ENCODE assay signal across 30 cellular contexts in genomic region chr17:16932611-16933010, GRCh38. TPM values are rescaled to one million over a fixed set of nuclear protein-coding genes. Genes with fewer than 3 reads are reported as not detected.
"Had no signal": no experiment of that assay in that cellular context is flagged by ENCODE, and none has a peak within 500 bp of the region (broad histone marks: within the 10 kb centered on the region; RNA-seq: fewer than 3 reads in every experiment).

No MANE protein-coding gene starts in this region.

- H3K4me3 Mint-ChIP-seq: natural killer cell; stimulated activated naive CD8-positive, alpha-beta T cell treated with anti-CD3 and anti-CD28 coated beads, Interleukin-15, amount 100 ng/mL, for 72 hours had no signal

- FAIRE-seq: endothelial cell of umbilical vein, kidney had no signal

- H3K4me2 ChIP-seq: hepatocyte had no signal

- H3K27ac Mint-ChIP-seq: natural killer cell; stimulated activated naive CD8-positive, alpha-beta T cell treated with anti-CD3 and anti-CD28 coated beads, Interleukin-15, amount 100 ng/mL, for 72 hours had no signal

- H3K4me1 Mint-ChIP-seq: natural killer cell; stimulated activated naive CD8-positive, alpha-beta T cell treated with anti-CD3 and anti-CD28 coated beads, Interleukin-15, amount 100 ng/mL, for 72 hours had no signal

- H3K27ac ChIP-seq: coronary artery, esophagus muscularis mucosa, foreskin keratinocyte, gastroesophageal sphincter, heart left ventricle, hepatocyte, neutrophil, prostate gland, right atrium auricular region, skin epidermis, suprapubic skin, transverse colon, vagina had no signal

- H3K27me3 ChIP-seq: heart left ventricle, hepatocyte, right atrium auricular region, transverse colon, vagina had no signal

- H3K36me3 ChIP-seq: esophagus muscularis mucosa, gastroesophageal sphincter, heart left ventricle, neutrophil, prostate gland, right atrium auricular region, suprapubic skin, transverse colon, vagina had no signal

- ATAC-seq: foreskin keratinocyte; gastroesophageal sphincter; heart left ventricle; left lobe of liver; natural killer cell; stimulated activated naive CD8-positive, alpha-beta T cell treated with anti-CD3 and anti-CD28 coated beads, Interleukin-15, amount 100 ng/mL, for 72 hours had no signal

- H3K9me3 ChIP-seq: esophagus muscularis mucosa, gastroesophageal sphincter, heart left ventricle, neutrophil, prostate gland, right atrium auricular region, suprapubic skin, transverse colon, vagina had no signal

- H3K4me3 ChIP-seq: coronary artery, esophagus muscularis mucosa, gastroesophageal sphincter, heart left ventricle, hepatocyte, prostate gland, right atrium auricular region, skin epidermis, suprapubic skin, transverse colon, vagina had no signal

- H2AFZ ChIP-seq: hepatocyte had no signal

- H3K36me3 Mint-ChIP-seq: natural killer cell had no signal

- H3K79me2 ChIP-seq: hepatocyte had no signal

- H3K9me3 Mint-ChIP-seq: natural killer cell; stimulated activated naive CD8-positive, alpha-beta T cell treated with anti-CD3 and anti-CD28 coated beads, Interleukin-15, amount 100 ng/mL, for 72 hours had no signal

- DNase-seq: dermis blood vessel endothelial cell; effector memory CD4-positive, alpha-beta T cell; foreskin keratinocyte; heart left ventricle; mesendoderm; natural killer cell; stimulated activated CD4-positive, alpha-beta T cell treated with anti-CD3 and anti-CD28 coated beads, Interleukin-15, amount 100 ng/mL, for 24 hours; stimulated activated CD4-positive, alpha-beta T cell treated with anti-CD3 and anti-CD28 coated beads, Interleukin-2, amount 100 ng/mL, for 48 hours; stimulated activated naive CD4-positive, alpha-beta T cell; stimulated activated naive CD8-positive, alpha-beta T cell treated with anti-CD3 and anti-CD28 coated beads, Interleukin-15, amount 100 ng/mL, for 72 hours; transverse colon had no signal

- H3K4me1 ChIP-seq: esophagus muscularis mucosa, foreskin keratinocyte, gastroesophageal sphincter, heart left ventricle, prostate gland, right atrium auricular region, suprapubic skin, transverse colon, vagina had no signal

RNA-seq across cellular contexts. Expression of gene TNFRSF13B, which starts 39.3 kb away (rescaled TPM):
- total RNA-seq: cerebellum, dermis blood vessel endothelial cell, endothelial cell of umbilical vein, epithelial cell of proximal tubule, fibroblast of lung, foreskin keratinocyte, heart left ventricle, hepatocyte, left lobe of liver, lower leg skin, lung microvascular endothelial cell, osteocyte, prostate gland, right atrium auricular region, vagina had no signal
